13 cellular contexts compared by ENCODE assay signal in the genomic region with DNA sequence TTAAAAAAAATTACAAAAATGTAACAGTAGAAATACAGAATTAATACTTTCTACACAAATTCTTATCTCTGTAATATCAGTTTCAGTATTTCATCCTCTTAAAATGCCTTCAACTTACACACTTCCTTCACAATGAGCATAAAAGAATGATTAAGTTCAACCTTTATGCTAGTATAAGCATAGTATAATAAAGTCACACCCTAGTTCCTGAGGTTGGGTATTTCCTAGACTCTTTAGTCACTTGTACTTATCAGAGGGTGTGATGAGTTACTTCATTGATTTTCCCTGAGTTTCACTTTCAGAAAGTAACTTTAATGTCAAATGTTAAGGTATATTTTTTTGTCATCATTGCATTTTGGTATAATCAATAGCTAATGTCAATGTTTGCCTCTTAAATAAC.
DNase-seq lines count a peak whose midpoint lies in the region; ATAC-seq, FAIRE-seq and TF ChIP-seq lines count a peak whose summit lies in the region.
"Had no signal": no experiment of that assay in that cellular context is flagged by ENCODE, and none has a peak within 500 bp of the region (broad histone marks: within the 10 kb centered on the region; RNA-seq: fewer than 3 reads in every experiment).

No MANE protein-coding gene starts in this region.

- no peak for TF ChIP-seq CTCF in coronary artery (IDR thresholded peaks at IDR 0.05)

- H3K27ac ChIP-seq in coronary artery, result no peak overlapping the region
- H3K27ac ChIP-seq: heart left ventricle, neural progenitor cell had no signal

- in situ Hi-C loops in ACHN (cut with HindIII; ENCODE audit: low pct_ligation_motif_present, low pct_unique_long_range_greater_than_20kb, low sequenced_read_pairs), result no loop called here

- DNase-seq in ACHN (peak; percentile 26), SIG-M5 (lab: John Stamatoyannopoulos, UW) (no peak), NCI-H774 (lab: John Stamatoyannopoulos, UW) (no peak), coronary artery (ENCODE audit: low spot score) (no peak)
- DNase-seq: activated CD4-positive, alpha-beta T cell treated with anti-CD3 and anti-CD28 coated beads for 4 hours; heart left ventricle; Kasumi-1; NK-92 treated with Interleukin-12 subunit alpha and Interleukin-12 subunit beta, amount 100 ng/mL, for 24 hours had no signal

- no peak overlapping the region for H3K4me3 ChIP-seq in coronary artery
- H3K4me3 ChIP-seq: heart left ventricle, neural progenitor cell had no signal

- peak; percentile 95 for FAIRE-seq in colon (lab: Jason Lieb, UNC)

- ATAC-seq in GM19463 (IDR thresholded peaks at IDR 0.05; ENCODE audit: unreplicated experiment), result peak; percentile 95
- peak; percentile 83 for ATAC-seq in HG03175 (IDR thresholded peaks at IDR 0.05; ENCODE audit: unreplicated experiment)
- no peak for ATAC-seq in GM21737 (IDR thresholded peaks at IDR 0.05; ENCODE audit: unreplicated experiment)
- ATAC-seq: heart left ventricle had no signal
